12 cellular contexts compared by ENCODE assay signal in genomic region chr10:69936091-69936490, GRCh38.
DNase-seq lines count a peak whose midpoint lies in the region; ATAC-seq, FAIRE-seq and TF ChIP-seq lines count a peak whose summit lies in the region.
"Had no signal": no experiment of that assay in that cellular context is flagged by ENCODE, and none has a peak within 500 bp of the region (broad histone marks: within the 10 kb centered on the region; RNA-seq: fewer than 3 reads in every experiment).

No MANE protein-coding gene starts in this region.

- no peaks in the 10 kb centered on the region for H3K9me2 ChIP-seq in GM23338 (ENCODE audit: insufficient read depth)

- H3K9me3 ChIP-seq in DND-41 (ENCODE audit: insufficient read depth, low read length, severe bottlenecking): no peaks in the 10 kb centered on the region

- no peaks in the 10 kb centered on the region for H3K79me2 ChIP-seq in DND-41 (ENCODE audit: insufficient read depth, low read length)
- H3K79me2 ChIP-seq in GM23338 (replicated peaks; ENCODE audit: insufficient read depth): no peaks in the 10 kb centered on the region

- H3K4me2 ChIP-seq in DND-41 (ENCODE audit: insufficient read depth, low read length) (no peak overlapping the region), GM23338 (no peak overlapping the region)

- H3K9me3 Mint-ChIP-seq in GM23338 (no peaks in the 10 kb centered on the region), natural killer cell (no peaks in the 10 kb centered on the region)

- no peak for FAIRE-seq in urothelium cell line (lab: Jason Lieb, UNC)

- H3K27me3 Mint-ChIP-seq in GM23338 (ENCODE audit: insufficient read depth, low read depth, poor library complexity): peaks cover 2% of the 10 kb centered on the region
- no peaks in the 10 kb centered on the region for H3K27me3 Mint-ChIP-seq in natural killer cell (ENCODE audit: low read depth in 2 of 2)

- POLR2A ChIA-PET in RWPE1 (lab: Yijun Ruan, JAX; ENCODE audit: low non-redundant PET): no interaction called here

- H3K36me3 ChIP-seq in DND-41 (ENCODE audit: insufficient read depth, low read length): no peaks in the 10 kb centered on the region
- H3K36me3 ChIP-seq in GM23338 (ENCODE audit: insufficient read depth): no peaks in the 10 kb centered on the region

- DNase-seq in DND-41 (no peak), GM23338 (ENCODE audit: low spot score) (peak; percentile 58), hepatic stellate cell (ENCODE audit: low spot score) (peak; percentile 25), urothelium cell line (ENCODE audit: low spot score) (no peak), natural killer cell (no peak), RWPE1 (ENCODE audit: low spot score) (no peak)
- no peak for DNase-seq in stimulated activated CD4-positive, alpha-beta T cell treated with anti-CD3 and anti-CD28 coated beads, Interleukin-1b, Interleukin-23, amount 100 ng/mL, for 48 hours
- DNase-seq: effector memory CD4-positive, alpha-beta T cell; GF-D8; NCI-H187 treated with DMSO at 0.1 percent for 48 hours; T-helper 2 cell had no signal

- H3K27me3 ChIP-seq in DND-41 (ENCODE audit: insufficient read depth, low read length, poor library complexity) (peaks cover 6% of the 10 kb centered on the region), GM23338 (ENCODE audit: insufficient read depth) (no peaks in the 10 kb centered on the region)

- H3K36me3 Mint-ChIP-seq in GM23338 (ENCODE audit: low read depth) (no peaks in the 10 kb centered on the region), natural killer cell (no peaks in the 10 kb centered on the region)

- CTCF ChIA-PET in RWPE1 (lab: Yijun Ruan, JAX): interaction anchor here (0.6 kb wide), 1 partner anchor 117 kb away, joined by 3 read pairs; no protein-coding TSS in a partner anchor

- peak; percentile 53; the same call in 1 of the 3 replicates for ATAC-seq in DND-41 (ENCODE audit: insufficient read depth, low read depth)
- peak; percentile 98 for ATAC-seq in GM23338
- peak; percentile 61; the same call in 2 of the 3 replicates for ATAC-seq in SK-N-SH treated with all-trans-retinoic acid at 6 μM for 48 hours
- no peak for ATAC-seq in natural killer cell

- intact Hi-C loops in natural killer cell (cut with micrococcal nuclease): no loop called here

- H3K4me1 Mint-ChIP-seq in GM23338: no peaks in the 10 kb centered on the region
- no peaks in the 10 kb centered on the region for H3K4me1 Mint-ChIP-seq in natural killer cell

- H3K27ac ChIP-seq in DND-41 (ENCODE audit: low read length): no peak overlapping the region
- no peak overlapping the region for H3K27ac ChIP-seq in GM23338 (ENCODE audit: low read depth)
- no peak overlapping the region for H3K27ac ChIP-seq in RWPE1

- TF ChIP-seq CTCF in DND-41 (IDR thresholded peaks at IDR 0.05; ENCODE audit: borderline replicate concordance, extremely low read depth, low read length, poor library complexity, severe bottlenecking) (peak; percentile 38), GM23338 (conservative IDR thresholded peaks at IDR 0.05; ENCODE audit: low read depth in 2 of 2) (peak; percentile 42 to 76), natural killer cell (IDR thresholded peaks at IDR 0.05) (no peak), RWPE1 (conservative IDR thresholded peaks at IDR 0.05; ENCODE audit: low read depth) (no peak)

- H3K9ac ChIP-seq in DND-41 (ENCODE audit: low read depth, low read length): no peak overlapping the region

- H3K27ac Mint-ChIP-seq in GM23338 (no peak overlapping the region), natural killer cell (no peak overlapping the region)

- H3K4me3 ChIP-seq in DND-41 (ENCODE audit: low read depth in 1 of 2, low read length in 2 of 2) (no peak overlapping the region), GM23338 (no peak overlapping the region)

- H2AFZ ChIP-seq in DND-41 (ENCODE audit: low read depth, low read length) (no peak overlapping the region), GM23338 (no peak overlapping the region)

- no peaks in the 10 kb centered on the region for H3F3A ChIP-seq in GM23338 (replicated peaks; ENCODE audit: low read depth)

- H4K20me1 ChIP-seq in DND-41 (ENCODE audit: insufficient read depth, low read length) (no peaks in the 10 kb centered on the region), GM23338 (replicated peaks; ENCODE audit: insufficient read depth) (no peaks in the 10 kb centered on the region)

- H3K4me1 ChIP-seq in DND-41 (ENCODE audit: insufficient read depth, low read length) (no peaks in the 10 kb centered on the region), GM23338 (ENCODE audit: insufficient read depth) (no peaks in the 10 kb centered on the region)

- H3K4me3 Mint-ChIP-seq in GM23338 (no peak overlapping the region), natural killer cell (no peak overlapping the region)

TF ChIP-seq in GM23338, 12 proteins besides CTCF, POLR2A, EP300 and RAD21 (continues in another document):
- TF ChIP-seq ZNF114 (CRISPR knock-in tag; IDR thresholded peaks at IDR 0.05) (no peak), EZH2phosphoT487 (IDR thresholded peaks at IDR 0.05; ENCODE audit: unreplicated experiment) (no peak), NANOG (IDR thresholded peaks at IDR 0.05; ENCODE audit: borderline replicate concordance) (no peak), ETS1 (IDR thresholded peaks at IDR 0.05) (no peak)

TF ChIP-seq in SK-N-SH treated with all-trans-retinoic acid at 6 μM for 48 hours, 23 proteins besides CTCF, POLR2A, EP300 and RAD21 (continues in another document):
- no peak for TF ChIP-seq TCF4 (CRISPR knock-in tag; IDR thresholded peaks at IDR 0.05; ENCODE audit: borderline replicate concordance)
- no peak for TF ChIP-seq ZFP30 (CRISPR knock-in tag; IDR thresholded peaks at IDR 0.05)
- TF ChIP-seq BACH2 (CRISPR knock-in tag; IDR thresholded peaks at IDR 0.05; ENCODE audit: borderline replicate concordance): no peak
- TF ChIP-seq ESRRG (CRISPR knock-in tag; IDR thresholded peaks at IDR 0.05): no peak
- no peak for TF ChIP-seq ZC3H10 (CRISPR knock-in tag; IDR thresholded peaks at IDR 0.05)
- no peak for TF ChIP-seq TSHZ2 (CRISPR knock-in tag; IDR thresholded peaks at IDR 0.05)
- TF ChIP-seq SNAI2 (CRISPR knock-in tag; IDR thresholded peaks at IDR 0.05): no peak
- no peak for TF ChIP-seq POU6F1 (CRISPR knock-in tag; IDR thresholded peaks at IDR 0.05; ENCODE audit: borderline replicate concordance, low read depth)
- no peak for TF ChIP-seq ARNTL (CRISPR knock-in tag; IDR thresholded peaks at IDR 0.05; ENCODE audit: borderline replicate concordance, low read depth)
- TF ChIP-seq PATZ1 (CRISPR knock-in tag; IDR thresholded peaks at IDR 0.05; ENCODE audit: borderline replicate concordance): no peak

Comparison
In these comparisons a context has a peak if more than half of its experiments do, and no peak if none do; other contexts are left out.
1. ATAC-seq: peak in DND-41 (single experiment), GM23338 (single experiment) and SK-N-SH treated with all-trans-retinoic acid at 6 μM for 48 hours (single experiment); none in natural killer cell (0 of 3).
2. DNase-seq: peak in GM23338 (single experiment) and hepatic stellate cell (single experiment); none in DND-41 (single experiment), urothelium cell line (single experiment), natural killer cell (single experiment), RWPE1 (single experiment) and stimulated activated CD4-positive, alpha-beta T cell treated with anti-CD3 and anti-CD28 coated beads, Interleukin-1b, Interleukin-23, amount 100 ng/mL, for 48 hours (single experiment).
3. CTCF ChIP-seq: peak in DND-41 (single experiment) and GM23338 (2 of 2); none in natural killer cell (single experiment) and RWPE1 (single experiment).